ENCODE assay signal across 24 cellular contexts in the genomic region with DNA sequence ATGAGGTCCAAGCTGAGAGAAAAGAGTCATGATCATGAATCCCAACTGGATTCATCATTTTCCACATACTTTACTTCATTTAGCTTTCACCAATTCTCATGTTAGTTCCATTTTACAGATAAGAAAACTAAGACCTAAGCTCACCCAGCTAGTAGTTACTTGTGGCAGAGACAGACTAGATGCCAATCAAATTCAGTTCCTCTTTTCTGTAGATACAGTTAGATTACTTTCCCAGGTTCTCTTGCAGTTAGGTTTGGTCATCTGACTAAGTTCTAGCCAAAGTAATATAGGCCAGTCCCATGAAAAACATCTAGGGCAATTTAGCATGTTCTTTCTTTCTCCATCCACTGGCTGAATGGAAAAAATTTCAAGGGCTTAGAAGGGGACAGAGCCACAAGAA. TPM values are rescaled to one million over a fixed set of nuclear protein-coding genes. Genes with fewer than 3 reads are reported as not detected.
"Had no signal": no experiment of that assay in that cellular context is flagged by ENCODE, and none has a peak within 500 bp of the region (broad histone marks: within the 10 kb centered on the region; RNA-seq: fewer than 3 reads in every experiment).

No MANE protein-coding gene starts in this region.

- H3K27me3 ChIP-seq: ovary, right atrium auricular region, testis, thyroid gland, transverse colon, upper lobe of left lung, vagina had no signal

- H3K4me3 ChIP-seq: left ventricle myocardium inferior, lung, ovary, right atrium auricular region, skin epidermis, stomach, testis, thyroid gland, transverse colon, upper lobe of left lung, vagina had no signal

- ATAC-seq: naive thymus-derived CD4-positive, alpha-beta T cell; natural killer cell treated with Interleukin-12 subunit alpha and Interleukin-12 subunit beta and Interleukin-15 and Interleukin-18, amount 100 ng/mL, for 72 hours; sciatic nerve; stimulated activated naive B cell treated with anti-CD40 and anti-IgM and Interleukin-4, amounts not matched to agents 10 μg/mL and 1 μg/mL and 100 μg/mL, for 72 hours; stimulated activated naive CD8-positive, alpha-beta T cell treated with anti-CD3 and anti-CD28 coated beads, Interleukin-15, Interleukin-2, amounts not matched to agents 100 U/mL and 50 U/mL, for 24 hours had no signal

- H3K9me3 Mint-ChIP-seq: mesothelial cell of epicardium; natural killer cell treated with Interleukin-12 subunit alpha and Interleukin-12 subunit beta and Interleukin-15 and Interleukin-18, amount 100 ng/mL, for 72 hours; stimulated activated naive B cell treated with anti-CD40 and anti-IgM and Interleukin-4, amounts not matched to agents 10 μg/mL and 1 μg/mL and 100 μg/mL, for 72 hours had no signal

- H3K27ac ChIP-seq: left ventricle myocardium inferior, ovary, right atrium auricular region, skin epidermis, stomach, testis, thyroid gland, transverse colon, upper lobe of left lung, vagina had no signal

- DNase-seq: islet precursor cell; left ventricle myocardium inferior; mesendoderm; naive thymus-derived CD4-positive, alpha-beta T cell; ovary; stimulated activated CD4-positive, alpha-beta T cell treated with anti-CD3 and anti-CD28 coated beads, Interleukin-12 subunit alpha, Interleukin-12 subunit beta, amount 100 ng/mL, for 4 hours; stimulated activated CD4-positive, alpha-beta T cell treated with anti-CD3 and anti-CD28 coated beads, Interleukin-15, amount 100 ng/mL, for 24 hours; stimulated activated CD4-positive, alpha-beta T cell treated with anti-CD3 and anti-CD28 coated beads, Interleukin-2, amount 100 ng/mL, for 24 hours; stimulated activated CD4-positive, alpha-beta T cell treated with anti-CD3 and anti-CD28 coated beads, Interleukin-4, amount 100 ng/mL, for 1 hour; stimulated activated naive B cell treated with anti-CD40 and anti-IgM and Interleukin-4, amounts not matched to agents 10 μg/mL and 1 μg/mL and 100 μg/mL, for 72 hours; stimulated activated naive CD8-positive, alpha-beta T cell treated with anti-CD3 and anti-CD28 coated beads, Interleukin-15, Interleukin-2, amounts not matched to agents 100 U/mL and 50 U/mL, for 24 hours; stomach; testis; thyroid gland; transverse colon; upper lobe of left lung had no signal

- H3K4me1 Mint-ChIP-seq: mesothelial cell of epicardium; naive thymus-derived CD4-positive, alpha-beta T cell; stimulated activated naive B cell treated with anti-CD40 and anti-IgM and Interleukin-4, amounts not matched to agents 10 μg/mL and 1 μg/mL and 100 μg/mL, for 72 hours had no signal

- H3K27ac Mint-ChIP-seq: mesothelial cell of epicardium; naive thymus-derived CD4-positive, alpha-beta T cell; natural killer cell treated with Interleukin-12 subunit alpha and Interleukin-12 subunit beta and Interleukin-15 and Interleukin-18, amount 100 ng/mL, for 72 hours; progenitor cell of endocrine pancreas; stimulated activated naive B cell treated with anti-CD40 and anti-IgM and Interleukin-4, amounts not matched to agents 10 μg/mL and 1 μg/mL and 100 μg/mL, for 72 hours had no signal

- H3K4me1 ChIP-seq: left ventricle myocardium inferior, right atrium auricular region, stomach, testis, thyroid gland, transverse colon, upper lobe of left lung, vagina had no signal

- H3K4me3 Mint-ChIP-seq: mesothelial cell of epicardium; naive thymus-derived CD4-positive, alpha-beta T cell; natural killer cell treated with Interleukin-12 subunit alpha and Interleukin-12 subunit beta and Interleukin-15 and Interleukin-18, amount 100 ng/mL, for 72 hours; stimulated activated naive B cell treated with anti-CD40 and anti-IgM and Interleukin-4, amounts not matched to agents 10 μg/mL and 1 μg/mL and 100 μg/mL, for 72 hours had no signal

- H3K36me3 ChIP-seq: left ventricle myocardium inferior, ovary, right atrium auricular region, stomach, thyroid gland, transverse colon, upper lobe of left lung, vagina had no signal

- H3K36me3 Mint-ChIP-seq: mesothelial cell of epicardium; naive thymus-derived CD4-positive, alpha-beta T cell; natural killer cell treated with Interleukin-12 subunit alpha and Interleukin-12 subunit beta and Interleukin-15 and Interleukin-18, amount 100 ng/mL, for 72 hours; stimulated activated naive B cell treated with anti-CD40 and anti-IgM and Interleukin-4, amounts not matched to agents 10 μg/mL and 1 μg/mL and 100 μg/mL, for 72 hours had no signal

- H3K9me3 ChIP-seq: left ventricle myocardium inferior, ovary, right atrium auricular region, stomach, testis, thyroid gland, transverse colon, upper lobe of left lung, vagina had no signal

RNA-seq across cellular contexts. Expression of a gene that starts 8.9 kb away (rescaled TPM):
- total RNA-seq: natural killer cell treated with Interleukin-12 subunit alpha and Interleukin-12 subunit beta and Interleukin-15 and Interleukin-18, amount 100 ng/mL, for 72 hours had no signal
